Comparison of ENCODE assay signal across 11 cellular contexts in the genomic region with DNA sequence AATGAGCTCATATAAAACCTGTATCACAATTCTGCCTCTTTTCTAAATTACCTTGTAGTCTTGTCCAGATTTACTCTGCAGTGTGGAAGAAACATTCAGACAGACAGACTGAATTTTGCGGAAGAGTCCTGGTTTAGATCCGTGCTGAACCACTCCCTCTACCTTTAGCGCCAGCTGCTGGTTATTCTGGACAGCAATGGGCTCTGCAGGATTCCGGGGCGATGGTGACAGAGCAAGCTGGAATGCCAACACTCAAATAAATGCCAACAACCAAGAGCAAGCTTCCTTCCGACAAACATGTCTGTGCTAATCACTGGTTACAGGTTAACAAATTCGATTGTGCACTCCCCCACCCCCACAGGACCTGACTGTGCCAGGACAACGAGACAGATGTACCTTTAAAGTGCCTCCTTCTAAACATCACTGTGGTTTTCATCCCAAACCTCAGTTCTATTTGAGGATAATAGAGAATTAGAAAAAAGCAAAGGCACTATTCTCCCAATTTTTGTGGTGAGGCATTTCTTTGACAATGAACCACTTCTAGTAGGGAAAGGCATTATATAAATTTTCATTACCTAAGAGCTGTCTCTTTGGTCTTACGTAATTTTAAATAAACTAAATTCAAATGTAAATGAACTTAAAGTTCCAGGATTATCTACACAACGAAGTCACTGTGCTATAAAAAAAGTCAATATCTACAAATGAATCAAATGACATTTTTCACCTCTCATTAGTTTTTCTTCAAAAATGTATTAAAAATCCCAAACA.
DNase-seq lines count a peak whose midpoint lies in the region; ATAC-seq, FAIRE-seq and TF ChIP-seq lines count a peak whose summit lies in the region.
"Had no signal": no experiment of that assay in that cellular context is flagged by ENCODE, and none has a peak within 500 bp of the region (broad histone marks: within the 10 kb centered on the region; RNA-seq: fewer than 3 reads in every experiment).

No MANE protein-coding gene starts in this region.

- no TSS peak for BruUV-seq in IMR-90 (replicated peaks; lab: Mats Ljungman, UMichigan)

- H2AK9ac ChIP-seq in IMR-90 (replicated peaks; ENCODE audit: low read depth, low read length, poor library complexity), result no peak overlapping the region

- no peak overlapping the region for H2BK5ac ChIP-seq in IMR-90 (ENCODE audit: low read depth, low read length, poor library complexity, severe bottlenecking)

- H2AK5ac ChIP-seq in IMR-90 (ENCODE audit: low read depth, low read length), result no peak overlapping the region

- POLR2A ChIA-PET in IMR-90 (lab: Charles Lee; ENCODE audit: unreplicated experiment), result no interaction called here

- no peak overlapping the region for H3K23ac ChIP-seq in IMR-90 (ENCODE audit: low read depth, low read length)

- in situ Hi-C loops in IMR-90 (cut with MboI; ENCODE audit: low sequenced_read_pairs), result no loop called here

- no peak overlapping the region for H3K18ac ChIP-seq in IMR-90 (ENCODE audit: low read depth, low read length)

- H3K4me1 ChIP-seq in IMR-90 (ENCODE audit: control insufficient read depth, insufficient read depth, low read length), result peaks cover 2% of the 10 kb centered on the region
- H3K4me1 ChIP-seq in suprapubic skin, result peaks cover 6% of the 10 kb centered on the region
- peaks cover 1% of the 10 kb centered on the region for H3K4me1 ChIP-seq in ovary (ENCODE audit: insufficient read depth)

- intact Hi-C loops in IMR-90 (cut with micrococcal nuclease) (loop anchor here (1.0 kb wide), 1 partner anchor 247 kb away; no protein-coding TSS in a partner anchor), ovary (cut with DNase I) (loop anchor here in 1 of 4 donors (5.0 kb wide), 1 partner anchor 1328 kb away; no protein-coding TSS in a partner anchor)

- peak overlapping the region; percentile 44; the same call in 1 of the 2 replicates for H3K9ac ChIP-seq in IMR-90 (ENCODE audit: low read depth, low read length)

- ATAC-seq in IMR-90 (ENCODE audit: low read depth), result peak; percentile 83

- TF ChIP-seq POLR2A in IMR-90 (IDR thresholded peaks at IDR 0.05; ENCODE audit: low read depth, low read length) (no peak), suprapubic skin (IDR thresholded peaks at IDR 0.05) (no peak), ovary (IDR thresholded peaks at IDR 0.05) (no peak)

- H4K20me1 ChIP-seq in IMR-90 (ENCODE audit: insufficient read depth, low read length), result no peaks in the 10 kb centered on the region

- H2BK20ac ChIP-seq in IMR-90 (ENCODE audit: low read depth, low read length), result no peak overlapping the region

- DNase-seq in A172 (ENCODE audit: low spot score) (peak; percentile 87), IMR-90 (peak; percentile 22), bronchial epithelial cell (ENCODE audit: low read depth) (peak; percentile 98), kidney glomerular epithelial cell (lab: John Stamatoyannopoulos, UW) (peak; percentile 81), suprapubic skin (ENCODE audit: low spot score in 2 of 2) (no peak), NCI-H1436 treated with DMSO at 0.1 percent for 48 hours (lab: John Stamatoyannopoulos, UW) (no peak), ovary (no peak)
- DNase-seq in effector CD4-positive, alpha-beta T cell, result no peak
- DNase-seq: activated CD8-positive, alpha-beta memory T cell treated with anti-CD3 and anti-CD28 coated beads, Interleukin-2, amount 50 U/mL, for 4 hours; CD8-positive, alpha-beta memory T cell; stimulated activated CD4-positive, alpha-beta T cell treated with anti-CD3 and anti-CD28 coated beads, Interleukin-4, amount 100 ng/mL, for 24 hours had no signal

- no peak overlapping the region for H4K8ac ChIP-seq in IMR-90 (ENCODE audit: low read depth in 2 of 2, low read length in 2 of 2)

- no peaks in the 10 kb centered on the region for H3K9me1 ChIP-seq in IMR-90 (ENCODE audit: insufficient read depth, low read length)

- no peak overlapping the region for H3K27ac ChIP-seq in IMR-90 (ENCODE audit: insufficient read depth, low read length)
- no peak overlapping the region for H3K27ac ChIP-seq in suprapubic skin
- H3K27ac ChIP-seq in ovary, result no peak overlapping the region

- H4K91ac ChIP-seq in IMR-90 (ENCODE audit: insufficient read depth, low read depth, low read length), result no peak overlapping the region

- H3K36me3 ChIP-seq in IMR-90 (ENCODE audit: control insufficient read depth, insufficient read depth, low read length) (peaks cover 6% of the 10 kb centered on the region; the same call in 1 of the 2 replicates), bronchial epithelial cell (ENCODE audit: control insufficient read depth, insufficient read depth, low read length) (peaks cover 1% of the 10 kb centered on the region), suprapubic skin (peaks cover 14% of the 10 kb centered on the region), ovary (no peaks in the 10 kb centered on the region)

- TF ChIP-seq CTCF in IMR-90 (conservative IDR thresholded peaks at IDR 0.05; ENCODE audit: low read depth, low read length) (peak; percentile 29), bronchial epithelial cell (IDR thresholded peaks at IDR 0.05; ENCODE audit: insufficient read depth, low read length, severe bottlenecking) (peak; percentile 94), suprapubic skin (IDR thresholded peaks at IDR 0.05) (peak in 1 of 2 donors; percentile 37), ovary (IDR thresholded peaks at IDR 0.05) (no peak)

- no peak overlapping the region for H2AFZ ChIP-seq in IMR-90 (replicated peaks; ENCODE audit: low read length, poor library complexity)

- CTCF ChIA-PET in IMR-90 (lab: Yijun Ruan, JAX), result interaction anchor here (0.6 to 1.6 kb wide), 4 partner anchors 8 to 264 kb away, joined by 3 to 5 read pairs (median 4); no protein-coding TSS in a partner anchor

- dilution Hi-C loops in IMR-90 (cut with HindIII; ENCODE audit: low sequenced_read_pairs, unreplicated experiment), result no loop called here

- TF ChIP-seq EP300 in suprapubic skin (IDR thresholded peaks at IDR 0.05), result no peak
- no peak for TF ChIP-seq EP300 in ovary (IDR thresholded peaks at IDR 0.05)

- H3K9me3 ChIP-seq in IMR-90 (ENCODE audit: control insufficient read depth, insufficient read depth, low read length) (no peaks in the 10 kb centered on the region), suprapubic skin (no peaks in the 10 kb centered on the region), ovary (no peaks in the 10 kb centered on the region)

- 0 out of 2 replicates have a peak overlapping the region, but pooled peaks have one; percentile 19 for H3K4me2 ChIP-seq in IMR-90 (ENCODE audit: low read depth, low read length)

- H3K56ac ChIP-seq in IMR-90 (ENCODE audit: extremely low read depth, insufficient read depth, low read length), result no peak overlapping the region

- no peak overlapping the region for H4K5ac ChIP-seq in IMR-90 (ENCODE audit: low read depth, low read length)

- H3K4ac ChIP-seq in IMR-90 (ENCODE audit: low read depth, low read length), result no peak overlapping the region

- no peak overlapping the region for H3K14ac ChIP-seq in IMR-90 (replicated peaks; ENCODE audit: low read depth, low read length)

- H2BK15ac ChIP-seq in IMR-90 (ENCODE audit: low read depth, low read length), result no peak overlapping the region

- TF ChIP-seq RAD21 in IMR-90 (IDR thresholded peaks at IDR 0.05; ENCODE audit: low read length), result peak; percentile 26; the same call in 1 of the 2 replicates

- no peak overlapping the region for H2BK120ac ChIP-seq in IMR-90 (ENCODE audit: low read depth, low read length)

- H3K79me1 ChIP-seq in IMR-90 (ENCODE audit: low read depth in 1 of 2, low read length in 2 of 2), result no peaks in the 10 kb centered on the region

- H3K4me3 ChIP-seq in IMR-90 (ENCODE audit: insufficient read depth, low read depth, low read length) (no peak overlapping the region), bronchial epithelial cell (ENCODE audit: low read depth, low read length) (no peak overlapping the region), suprapubic skin (no peak overlapping the region), ovary (no peak overlapping the region)

- peak; percentile 92 for FAIRE-seq in bronchial epithelial cell (lab: Jason Lieb, UNC)

- WGBS in IMR-90 (ENCODE audit: extremely low coverage in 2 of 2, insufficient read length in 1 of 2), 2 experiments, result 71% methylated on average over 3 of the region's 10 CpGs; no CpG with 5 or more reads in 1 of the 2 experiments
- WGBS in suprapubic skin, result 44% methylated on average over 10 of the region's 10 CpGs
- WGBS in ovary, 3 donors, result 77 to 87% (median 79%) methylated on average over 10 of the region's 10 CpGs

- no peaks in the 10 kb centered on the region for H3K27me3 ChIP-seq in IMR-90 (ENCODE audit: control insufficient read depth, insufficient read depth, low read length)
- no peaks in the 10 kb centered on the region for H3K27me3 ChIP-seq in bronchial epithelial cell (ENCODE audit: control insufficient read depth, insufficient read depth, low read length)
- H3K27me3 ChIP-seq in suprapubic skin, result no peaks in the 10 kb centered on the region
- H3K27me3 ChIP-seq in ovary, result no peaks in the 10 kb centered on the region

TF ChIP-seq in IMR-90, 13 proteins besides CTCF, POLR2A, EP300 and RAD21:
- TF ChIP-seq, protein P1, sequence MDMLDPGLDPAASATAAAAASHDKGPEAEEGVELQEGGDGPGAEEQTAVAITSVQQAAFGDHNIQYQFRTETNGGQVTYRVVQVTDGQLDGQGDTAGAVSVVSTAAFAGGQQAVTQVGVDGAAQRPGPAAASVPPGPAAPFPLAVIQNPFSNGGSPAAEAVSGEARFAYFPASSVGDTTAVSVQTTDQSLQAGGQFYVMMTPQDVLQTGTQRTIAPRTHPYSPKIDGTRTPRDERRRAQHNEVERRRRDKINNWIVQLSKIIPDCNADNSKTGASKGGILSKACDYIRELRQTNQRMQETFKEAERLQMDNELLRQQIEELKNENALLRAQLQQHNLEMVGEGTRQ (IDR thresholded peaks at IDR 0.05; ENCODE audit: low read depth, low read length), result no peak

Comparison
In these comparisons a context has a peak if more than half of its experiments do, and no peak if none do; other contexts are left out.
1. DNase-seq: peak in A172 (single experiment), IMR-90 (single experiment), bronchial epithelial cell (single experiment) and kidney glomerular epithelial cell (single experiment); none in suprapubic skin (0 of 2), NCI-H1436 treated with DMSO at 0.1 percent for 48 hours (single experiment), effector CD4-positive, alpha-beta T cell (single experiment) and ovary (0 of 5).
2. CTCF ChIP-seq: peak in IMR-90 (single experiment) and bronchial epithelial cell (single experiment); none in ovary (0 of 3).